8 cellular contexts compared by ENCODE assay signal in genomic region chr22:40024201-40025061, GRCh38. TPM values are rescaled to one million over a fixed set of nuclear protein-coding genes. Genes with fewer than 3 reads are reported as not detected.
DNase-seq lines count a peak whose midpoint lies in the region; ATAC-seq and TF ChIP-seq lines count a peak whose summit lies in the region.

No MANE protein-coding gene starts in this region.

- TF ChIP-seq CTCF in progenitor cell of endocrine pancreas (IDR thresholded peaks at IDR 0.05; ENCODE audit: unreplicated experiment), result peak; percentile 89

- peaks cover 5% of the 10 kb centered on the region for H3K36me3 Mint-ChIP-seq in progenitor cell of endocrine pancreas (ENCODE audit: insufficient read depth)

- ATAC-seq in Right ventricle myocardium inferior, result peak; percentile 66
- ATAC-seq in GM18520 (IDR thresholded peaks at IDR 0.05; ENCODE audit: unreplicated experiment), result no peak
- no peak for ATAC-seq in HG03175 (IDR thresholded peaks at IDR 0.05; ENCODE audit: unreplicated experiment)

- in situ Hi-C loops in Caki2 (cut with HindIII; ENCODE audit: low pct_unique_long_range_greater_than_20kb, low sequenced_read_pairs), result no loop called here

- H3K4me1 Mint-ChIP-seq in progenitor cell of endocrine pancreas (ENCODE audit: low read depth), result no peaks in the 10 kb centered on the region

- H3K36me3 ChIP-seq in KOPT-K1 (ENCODE audit: insufficient read depth, low read length), result 0 out of 2 replicates have a peak, but pooled peaks cover 5% of the 10 kb centered on the region

- H3K9me3 Mint-ChIP-seq in progenitor cell of endocrine pancreas (ENCODE audit: low read depth), result no peaks in the 10 kb centered on the region

- H3K27ac Mint-ChIP-seq in progenitor cell of endocrine pancreas, result no peak overlapping the region

- H3K4me3 Mint-ChIP-seq in progenitor cell of endocrine pancreas (ENCODE audit: low read depth), result no peak overlapping the region

- intact Hi-C loops in Right ventricle myocardium inferior (cut with DNase I), result loop anchor here (2.0 kb wide), 1 partner anchor 92 kb away; no protein-coding TSS in a partner anchor

- H3K9me3 ChIP-seq in KOPT-K1 (ENCODE audit: insufficient read depth, low read length, poor library complexity, severe bottlenecking), result no peaks in the 10 kb centered on the region

- DNase-seq in Caki2 (ENCODE audit: low read depth) (peak; percentile 65), SK-N-DZ (ENCODE audit: low spot score) (peak; percentile 68), Right ventricle myocardium inferior (ENCODE audit: missing footprints) (peak; percentile 78), progenitor cell of endocrine pancreas (ENCODE audit: low spot score, unreplicated experiment) (peak; percentile 57)
- peak; percentile 65 for DNase-seq in activated naive CD4-positive, alpha-beta T cell treated with Interleukin-2 at 50 U/mL for 16 hours

- H3K27me3 Mint-ChIP-seq in progenitor cell of endocrine pancreas, result no peaks in the 10 kb centered on the region

- H3K27ac ChIP-seq in KOPT-K1 (ENCODE audit: low read depth, low read length, poor library complexity, severe bottlenecking), result peak overlapping the region; percentile 51

RNA-seq across cellular contexts. Expression of gene FAM83F, which starts 29.7 kb away (rescaled TPM):
- not detected in 2 replicates for total RNA-seq in Caki2 (2014; rRNA removed; shearing (Covaris generic); ENCODE audit: low replicate concordance)
- not detected in 2 replicates for polyA plus RNA-seq in SK-N-DZ (2014; cell fraction: cytosol; rRNA removed)
- 0.01 TPM in 1 of 2 replicates, not detected in the other for polyA plus RNA-seq in SK-N-DZ (2014; cell fraction: nucleus; rRNA removed)
- total RNA-seq in Right ventricle myocardium inferior (6.1 TPM), progenitor cell of endocrine pancreas (19.8 and 21.3 TPM in 2 replicates)
